In genomic region chr1:2525896-2526823, GRCh38 we compare ENCODE assay signal across 8 cellular contexts. TPM values are rescaled to one million over a fixed set of nuclear protein-coding genes. Genes with fewer than 3 reads are reported as not detected.
DNase-seq lines count a peak whose midpoint lies in the region; ATAC-seq and TF ChIP-seq lines count a peak whose summit lies in the region.

Gene PANK4 (minus strand): TSS chr1:2526596. CDS start chr1:2526587, 9 bp downstream.

- H3K9me3 Mint-ChIP-seq in activated B cell treated with CpG ODN at 0.5 μM for 24 hours, result no peaks in the 10 kb centered on the region

- H3K27ac ChIP-seq in A673 (ENCODE audit: low read depth, low read length, poor library complexity, severe bottlenecking), result peak within 1 kb of the TSS; percentile 85

- peaks cover 20% of the 10 kb centered on the region for H3K36me3 Mint-ChIP-seq in activated B cell treated with CpG ODN at 0.5 μM for 24 hours (ENCODE audit: low read depth)

- H3K4me3 Mint-ChIP-seq in activated B cell treated with CpG ODN at 0.5 μM for 24 hours, result peak within 1 kb of the TSS; percentile 96

- H3K4me1 ChIP-seq in A673 (ENCODE audit: insufficient read depth, low read length, poor library complexity, severe bottlenecking), result peaks cover 11% of the 10 kb centered on the region

- H3K4me3 ChIP-seq in A673 (ENCODE audit: low read depth, low read length, poor library complexity, severe bottlenecking), result peak within 1 kb of the TSS; percentile 99
- peak within 1 kb of the TSS; percentile 83 to 87 for H3K4me3 ChIP-seq in cardiac fibroblast (replicated peaks in 1 of 2; ENCODE audit: low read depth in 2 of 2, low read length in 2 of 2)

- no TSS peak for BruUV-seq in A673 (replicated peaks; lab: Mats Ljungman, UMichigan)

- CTCF ChIA-PET in A673 (lab: Charles Lee), result interaction anchor here (0.6 to 1.0 kb wide), 7 partner anchors 9 to 906 kb away, joined by 3 to 9 read pairs (median 5); partner anchors contain the start of gene FAAP20
- CTCF ChIA-PET in activated B cell treated with CpG ODN at 0.5 μM for 24 hours (lab: Charles Lee), result interaction anchor here (0.7 to 2.3 kb wide), 5 partner anchors 22 to 331 kb away, joined by 3 to 16 read pairs (median 4); partner anchors contain the start of gene FAAP20

- intact Hi-C loops in A673 (cut with micrococcal nuclease; ENCODE audit: unreplicated experiment) (no loop called here), activated B cell treated with CpG ODN at 0.5 μM for 24 hours (cut with micrococcal nuclease) (loop anchor here (1.0 to 2.0 kb wide), 8 partner anchors 22 to 1375 kb away; partner anchors contain the start of genes C1orf174, MORN1, PEX10 and PRXL2B)

- H3K27me3 ChIP-seq in A673 (replicated peaks; ENCODE audit: insufficient read depth, low read depth, low read length, poor library complexity), result peaks cover 34% of the 10 kb centered on the region

- peaks cover 45% of the 10 kb centered on the region for H3K4me1 Mint-ChIP-seq in activated B cell treated with CpG ODN at 0.5 μM for 24 hours

- TF ChIP-seq CTCF in A673 (conservative IDR thresholded peaks at IDR 0.05; ENCODE audit: low read depth, low read length) (no peak), activated B cell treated with CpG ODN at 0.5 μM for 24 hours (IDR thresholded peaks at IDR 0.05) (no peak), cardiac fibroblast (IDR thresholded peaks at IDR 0.05; ENCODE audit: low read depth, low read length) (no peak)

- peaks cover 3% of the 10 kb centered on the region for H3K27me3 Mint-ChIP-seq in activated B cell treated with CpG ODN at 0.5 μM for 24 hours

- POLR2A ChIA-PET in A673 (lab: Charles Lee; ENCODE audit: low non-redundant PET) (interaction anchor here (0.6 to 0.9 kb wide), 3 partner anchors 20 to 318 kb away, joined by 3 to 10 read pairs (median 4); no protein-coding TSS in a partner anchor), activated B cell treated with CpG ODN at 0.5 μM for 24 hours (lab: Charles Lee) (interaction anchor here (0.5 to 6.7 kb wide), 25 partner anchors 11 to 1511 kb away, joined by 3 to 114 read pairs (median 5); partner anchors contain the start of genes FAAP20, MORN1, PEX10 and PRXL2B)

- peak within 1 kb of the TSS; percentile 96 for H3K27ac Mint-ChIP-seq in activated B cell treated with CpG ODN at 0.5 μM for 24 hours

- DNase-seq in A673 (ENCODE audit: low spot score) (peak; percentile 97), NCI-H2196 treated with DMSO at 0.1 percent for 48 hours (lab: John Stamatoyannopoulos, UW; ENCODE audit: unreplicated experiment) (peak; percentile 84), activated B cell treated with CpG ODN at 0.5 μM for 24 hours (peak; percentile 90), cardiac fibroblast (ENCODE audit: low read depth in 2 of 2) (peak; percentile 93 to 95), iris pigment epithelial cell (ENCODE audit: low read depth) (peak; percentile 98)
- peak; percentile 74 to 83 for DNase-seq in stimulated activated CD4-positive, alpha-beta T cell treated with anti-CD3 and anti-CD28 coated beads, Interleukin-12 subunit alpha, Interleukin-12 subunit beta, amount 100 ng/mL, for 24 hours (ENCODE audit: low read depth in 2 of 2)

- peaks cover 6% of the 10 kb centered on the region for H3K36me3 ChIP-seq in A673 (ENCODE audit: insufficient read depth, low read length, poor library complexity, severe bottlenecking)

- ATAC-seq in GM18520 (IDR thresholded peaks at IDR 0.05; ENCODE audit: unreplicated experiment), result peak; percentile 69
- ATAC-seq in HG03060 (IDR thresholded peaks at IDR 0.05; ENCODE audit: low read depth, unreplicated experiment), result peak; percentile 44
- peak; percentile 93 for ATAC-seq in activated B cell treated with CpG ODN at 0.5 μM for 24 hours (ENCODE audit: low read depth)

- no peaks in the 10 kb centered on the region for H3K9me3 ChIP-seq in A673 (ENCODE audit: low read depth, low read length, poor library complexity, severe bottlenecking)

RNA-seq across cellular contexts. Expression of gene PANK4, which starts in this region (rescaled TPM):
- 45.6 and 53.6 TPM in 2 replicates for total RNA-seq in A673 (2021)
- total RNA-seq in activated B cell treated with CpG ODN at 0.5 μM for 24 hours, result 43.1 and 54.0 TPM in 2 replicates

Comparison
In these comparisons a context has a peak if more than half of its experiments do, and no peak if none do; other contexts are left out.
1. Peak in every context shown above with its lines: DNase-seq, ATAC-seq, H3K4me3 ChIP-seq and H3K27ac ChIP-seq.